In the genomic region with DNA sequence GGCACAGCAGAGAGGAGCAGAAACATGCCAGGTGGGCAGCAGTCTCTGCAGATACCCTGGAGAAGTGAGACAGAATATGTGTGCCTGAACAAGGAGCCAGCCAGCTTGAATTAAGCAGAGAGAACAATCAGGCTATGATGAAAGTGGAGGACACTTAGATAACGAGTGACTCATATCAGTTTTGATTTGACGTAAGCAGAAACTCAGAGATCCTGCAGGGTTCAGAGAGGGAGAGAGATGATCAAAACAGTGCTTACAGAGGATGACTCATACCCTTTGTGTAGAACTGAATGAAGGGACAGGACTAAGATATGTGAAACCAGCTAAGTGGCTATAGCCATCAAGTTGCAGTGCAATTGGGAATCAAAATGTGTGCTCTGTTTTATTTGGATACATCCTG, we compare ENCODE assay signal across 8 cellular contexts.
DNase-seq lines count a peak whose midpoint lies in the region; FAIRE-seq and TF ChIP-seq lines count a peak whose summit lies in the region.

No MANE protein-coding gene starts in this region.

- FAIRE-seq in GM12891 (lab: Jason Lieb, UNC) (no peak), D721Med (lab: Jason Lieb, UNC) (no peak), GM12892 (lab: Jason Lieb, UNC) (no peak)

- TF ChIP-seq CTCF in GM13977 (IDR thresholded peaks at IDR 0.05; ENCODE audit: extremely low read depth, insufficient read depth, missing control alignments), result no peak
- TF ChIP-seq CTCF in HEK293 (tag by site-specific recombination; IDR thresholded peaks at IDR 0.05), result no peak
- TF ChIP-seq CTCF in D721Med (IDR thresholded peaks at IDR 0.05; ENCODE audit: insufficient read depth, missing control alignments), result no peak

- no peak overlapping the region for H3K4me3 ChIP-seq in HEK293 (ENCODE audit: low read depth, low read length)

- CTCF ChIA-PET in HEK293 (lab: Yijun Ruan, JAX), result interaction anchor here (1.5 kb wide), 1 partner anchor 14 kb away, joined by 3 read pairs; no protein-coding TSS in a partner anchor

- in situ Hi-C loops in GM13977 (cut with MboI; ENCODE audit: low pct_unique_long_range_greater_than_20kb, low sequenced_read_pairs, unreplicated experiment), result no loop called here

- H3K4me1 ChIP-seq in HEK293 (ENCODE audit: control insufficient read depth, insufficient read depth, low read length), result no peaks in the 10 kb centered on the region

- DNase-seq in GM13977 (ENCODE audit: low spot score) (peak; percentile 36), NCI-H345 treated with DMSO at 0.1 percent for 48 hours (lab: John Stamatoyannopoulos, UW; ENCODE audit: unreplicated experiment) (peak; percentile 15), fibroblast of the conjunctiva (ENCODE audit: low read depth) (peak; percentile 87), GM12891 (ENCODE audit: insufficient read length, low spot score) (no peak), D721Med (ENCODE audit: insufficient read length, low spot score) (no peak), GF-D8 (lab: John Stamatoyannopoulos, UW) (no peak), GM12892 (ENCODE audit: insufficient read length) (no peak)

- H3K36me3 ChIP-seq in HEK293 (ENCODE audit: control insufficient read depth in 2 of 2, insufficient read depth in 1 of 2, low read length in 2 of 2), result no peaks in the 10 kb centered on the region

- POLR2A ChIA-PET in HEK293 (lab: Yijun Ruan, JAX), result interaction anchor here (0.6 kb wide), 1 partner anchor 1897 kb away, joined by 3 read pairs; no protein-coding TSS in a partner anchor

- no peaks in the 10 kb centered on the region for H3K9me3 ChIP-seq in HEK293 (ENCODE audit: control insufficient read depth, insufficient read depth, low read depth, low read length)

- TF ChIP-seq POLR2A in GM12891 (IDR thresholded peaks at IDR 0.05; ENCODE audit: low read depth, low read length) (no peak), GM12892 (IDR thresholded peaks at IDR 0.05; ENCODE audit: low read depth, low read length) (no peak)

- no peak overlapping the region for H3K27ac ChIP-seq in HEK293 (ENCODE audit: extremely low read depth, low read depth, low read length)

TF ChIP-seq in HEK293, 187 proteins besides CTCF, POLR2A, EP300 and RAD21 (continues in another document):
- TF ChIP-seq ZNF629 (tag by site-specific recombination; IDR thresholded peaks at IDR 0.05) (peak; percentile 97), ZNF747 (tag by site-specific recombination; IDR thresholded peaks at IDR 0.05) (no peak), HOXA7 (CRISPR knock-in tag; IDR thresholded peaks at IDR 0.05; ENCODE audit: borderline replicate concordance) (no peak), ZNF214 (tag by site-specific recombination; IDR thresholded peaks at IDR 0.05; ENCODE audit: borderline replicate concordance) (no peak), ZNF174 (tag by site-specific recombination; IDR thresholded peaks at IDR 0.05) (no peak), ZNF600 (tag by site-specific recombination; IDR thresholded peaks at IDR 0.05) (no peak), ZNF184 (tag by site-specific recombination; IDR thresholded peaks at IDR 0.05) (peak; percentile 73; the same call in 1 of the 2 replicates), ZNF658 (tag by site-specific recombination; IDR thresholded peaks at IDR 0.05) (no peak), ZBTB26 (tag by site-specific recombination; optimal IDR thresholded peaks at IDR 0.05) (no peak), ZNF561 (tag by site-specific recombination; IDR thresholded peaks at IDR 0.05; ENCODE audit: borderline replicate concordance) (no peak), ZBTB7A (tag by site-specific recombination; IDR thresholded peaks at IDR 0.05; ENCODE audit: low read depth) (no peak)
- TF ChIP-seq, protein P1, sequence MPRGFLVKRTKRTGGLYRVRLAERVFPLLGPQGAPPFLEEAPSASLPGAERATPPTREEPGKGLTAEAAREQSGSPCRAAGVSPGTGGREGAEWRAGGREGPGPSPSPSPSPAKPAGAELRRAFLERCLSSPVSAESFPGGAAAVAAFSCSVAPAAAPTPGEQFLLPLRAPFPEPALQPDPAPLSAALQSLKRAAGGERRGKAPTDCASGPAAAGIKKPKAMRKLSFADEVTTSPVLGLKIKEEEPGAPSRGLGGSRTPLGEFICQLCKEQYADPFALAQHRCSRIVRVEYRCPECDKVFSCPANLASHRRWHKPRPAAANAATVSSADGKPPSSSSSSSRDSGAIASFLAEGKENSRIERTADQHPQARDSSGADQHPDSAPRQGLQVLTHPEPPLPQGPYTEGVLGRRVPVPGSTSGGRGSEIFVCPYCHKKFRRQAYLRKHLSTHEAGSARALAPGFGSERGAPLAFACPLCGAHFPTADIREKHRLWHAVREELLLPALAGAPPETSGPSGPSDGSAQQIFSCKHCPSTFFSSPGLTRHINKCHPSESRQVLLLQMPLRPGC (tag by site-specific recombination; IDR thresholded peaks at IDR 0.05), result peak; percentile 38; the same call in 1 of the 2 replicates

TF ChIP-seq in GM12891, 5 proteins besides CTCF, POLR2A, EP300 and RAD21:
- TF ChIP-seq POLR2AphosphoS5 (IDR thresholded peaks at IDR 0.05; ENCODE audit: low read depth, low read length) (no peak), TAF1 (IDR thresholded peaks at IDR 0.05; ENCODE audit: low read depth, low read length) (no peak), PAX5 (IDR thresholded peaks at IDR 0.05; ENCODE audit: insufficient read depth, low read length, severe bottlenecking) (no peak), POU2F2 (IDR thresholded peaks at IDR 0.05; ENCODE audit: low read depth, low read length) (no peak), SPI1 (IDR thresholded peaks at IDR 0.05; ENCODE audit: low read depth, low read length) (no peak)

Comparison
In these comparisons a context has a peak if more than half of its experiments do, and no peak if none do; other contexts are left out.
1. DNase-seq: peak in GM13977 (single experiment), NCI-H345 treated with DMSO at 0.1 percent for 48 hours (single experiment) and fibroblast of the conjunctiva (single experiment); none in GM12891 (single experiment), D721Med (single experiment), GF-D8 (single experiment) and GM12892 (single experiment).